Comparison of ENCODE assay signal across 18 cellular contexts in the genomic region with DNA sequence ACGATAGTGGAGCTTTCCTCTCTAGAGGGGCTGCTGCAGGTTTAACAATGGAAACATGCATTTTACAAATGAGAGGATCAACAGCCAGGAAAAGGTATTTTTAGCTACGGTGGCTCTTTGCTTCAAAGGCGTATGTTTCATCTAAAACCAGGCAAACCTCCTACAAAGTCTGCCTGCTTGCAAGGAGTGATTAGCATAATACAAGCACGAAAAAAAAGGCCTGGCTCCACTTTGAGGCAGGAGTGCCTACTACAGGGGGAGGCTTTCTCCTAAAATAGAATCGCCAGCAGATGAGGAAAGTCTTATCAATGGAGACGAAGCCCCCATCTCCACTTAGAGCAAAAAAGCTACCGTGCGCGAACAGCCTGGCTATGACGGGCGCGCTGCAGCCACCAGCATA. TPM values are rescaled to one million over a fixed set of nuclear protein-coding genes. Genes with fewer than 3 reads are reported as not detected.
DNase-seq lines count a peak whose midpoint lies in the region; ATAC-seq and TF ChIP-seq lines count a peak whose summit lies in the region.
"Had no signal": no experiment of that assay in that cellular context is flagged by ENCODE, and none has a peak within 500 bp of the region (broad histone marks: within the 10 kb centered on the region; RNA-seq: fewer than 3 reads in every experiment).

No MANE protein-coding gene starts in this region.

- peaks cover 4% of the 10 kb centered on the region for H3K27me3 Mint-ChIP-seq in brain
- no peaks in the 10 kb centered on the region for H3K27me3 Mint-ChIP-seq in stimulated activated naive B cell treated with anti-CD40 and anti-IgM and Interleukin-4, amounts not matched to agents 10 μg/mL and 1 μg/mL and 100 μg/mL, for 72 hours
- H3K27me3 Mint-ChIP-seq: activated naive CD8-positive, alpha-beta T cell treated with anti-CD3 and anti-CD28 coated beads for 36 hours had no signal

- ATAC-seq in stimulated activated naive B cell treated with anti-CD40 and anti-IgM and Interleukin-4, amounts not matched to agents 10 μg/mL and 1 μg/mL and 100 μg/mL, for 72 hours (replicated peaks): no peak
- no peak for ATAC-seq in GM18867 (IDR thresholded peaks at IDR 0.05; ENCODE audit: unreplicated experiment)
- ATAC-seq: natural killer cell had no signal

- H3K4me1 ChIP-seq in HAP-1: peaks cover 11% of the 10 kb centered on the region
- peaks cover 45% of the 10 kb centered on the region for H3K4me1 ChIP-seq in mesodermal cell (ENCODE audit: control insufficient read depth, insufficient read depth, low read length, poor library complexity, severe bottlenecking)

- TF ChIP-seq CTCF in brain (conservative IDR thresholded peaks at IDR 0.05): no peak

- DNase-seq in HAP-1 (ENCODE audit: low spot score in 2 of 2) (peak; percentile 54 to 68), COLO668 (lab: John Stamatoyannopoulos, UW; ENCODE audit: unreplicated experiment) (no peak), NCI-H82 (lab: John Stamatoyannopoulos, UW) (no peak)
- no peak for DNase-seq in stimulated activated naive B cell treated with anti-CD40 and anti-IgM and Interleukin-4, amounts not matched to agents 10 μg/mL and 1 μg/mL and 100 μg/mL, for 72 hours
- DNase-seq in activated CD4-positive, alpha-beta T cell treated with anti-CD3 and anti-CD28 coated beads for 1 hour: no peak
- DNase-seq: activated CD4-positive, CD25-positive, alpha-beta regulatory T cell; activated naive CD8-positive, alpha-beta T cell treated with anti-CD3 and anti-CD28 coated beads for 36 hours; mammary epithelial cell; natural killer cell; NCI-H1694 treated with DMSO at 0.1 percent for 48 hours; NCI-H2227 treated with DMSO at 0.1 percent for 48 hours; NCI-H774; testis had no signal

- peaks cover 0 to 3% (median 0%) of the 10 kb centered on the region in 5 experiments for H3K9me3 Mint-ChIP-seq in brain
- H3K9me3 Mint-ChIP-seq in stimulated activated naive B cell treated with anti-CD40 and anti-IgM and Interleukin-4, amounts not matched to agents 10 μg/mL and 1 μg/mL and 100 μg/mL, for 72 hours: no peaks in the 10 kb centered on the region
- H3K9me3 Mint-ChIP-seq: activated naive CD8-positive, alpha-beta T cell treated with anti-CD3 and anti-CD28 coated beads for 36 hours; natural killer cell; T-helper 2 cell treated with Interferon-gamma antibody and Interleukin-4, amounts not matched to agents 5 μg/mL and 100 μg/mL, for 36 hours had no signal

- H3K4me3 Mint-ChIP-seq in brain: peak overlapping the region; percentile 19 to 47 (median 44)
- no peak overlapping the region for H3K4me3 Mint-ChIP-seq in stimulated activated naive B cell treated with anti-CD40 and anti-IgM and Interleukin-4, amounts not matched to agents 10 μg/mL and 1 μg/mL and 100 μg/mL, for 72 hours
- H3K4me3 Mint-ChIP-seq: activated naive CD8-positive, alpha-beta T cell treated with anti-CD3 and anti-CD28 coated beads for 36 hours; natural killer cell; T-helper 2 cell treated with Interferon-gamma antibody and Interleukin-4, amounts not matched to agents 5 μg/mL and 100 μg/mL, for 36 hours had no signal

- 70 to 84% methylated on average over 11 to 12 of the region's 12 CpGs for WGBS in mesodermal cell (ENCODE audit: insufficient coverage in 2 of 2), 2 experiments

- in situ Hi-C loops in HAP-1 (cut with MboI; ENCODE audit: low sequenced_read_pairs): no loop called here

- peak overlapping the region; percentile 79 to 99 (median 98) for H3K27ac Mint-ChIP-seq in brain
- peak overlapping the region; percentile 20 for H3K27ac Mint-ChIP-seq in stimulated activated naive B cell treated with anti-CD40 and anti-IgM and Interleukin-4, amounts not matched to agents 10 μg/mL and 1 μg/mL and 100 μg/mL, for 72 hours
- H3K27ac Mint-ChIP-seq: activated naive CD8-positive, alpha-beta T cell treated with anti-CD3 and anti-CD28 coated beads for 36 hours; natural killer cell; T-helper 2 cell treated with Interferon-gamma antibody and Interleukin-4, amounts not matched to agents 5 μg/mL and 100 μg/mL, for 36 hours had no signal

- no peaks in the 10 kb centered on the region for H3K36me3 Mint-ChIP-seq in brain
- H3K36me3 Mint-ChIP-seq in stimulated activated naive B cell treated with anti-CD40 and anti-IgM and Interleukin-4, amounts not matched to agents 10 μg/mL and 1 μg/mL and 100 μg/mL, for 72 hours: peaks cover 32 to 37% of the 10 kb centered on the region in 2 donors
- H3K36me3 Mint-ChIP-seq: activated naive CD8-positive, alpha-beta T cell treated with anti-CD3 and anti-CD28 coated beads for 36 hours; natural killer cell had no signal

- H3K4me1 Mint-ChIP-seq in brain: peaks cover 91% of the 10 kb centered on the region
- H3K4me1 Mint-ChIP-seq in stimulated activated naive B cell treated with anti-CD40 and anti-IgM and Interleukin-4, amounts not matched to agents 10 μg/mL and 1 μg/mL and 100 μg/mL, for 72 hours: no peaks in the 10 kb centered on the region

- H3K27me3 ChIP-seq in HAP-1 (ENCODE audit: low read depth): no peaks in the 10 kb centered on the region
- H3K27me3 ChIP-seq: testis had no signal

- H3K27ac ChIP-seq in mesodermal cell (ENCODE audit: low read depth, low read length, severe bottlenecking): peak overlapping the region; percentile 19
- H3K27ac ChIP-seq: prostate gland, testis had no signal

- no peak overlapping the region for H3K4me3 ChIP-seq in HAP-1
- H3K4me3 ChIP-seq in mesodermal cell (ENCODE audit: extremely low read depth, insufficient read depth, low read length, poor library complexity, severe bottlenecking): no peak overlapping the region
- H3K4me3 ChIP-seq: prostate gland, testis had no signal

- H3K36me3 ChIP-seq in HAP-1 (replicated peaks) (no peaks in the 10 kb centered on the region; the same call in 1 of the 2 replicates), mesodermal cell (ENCODE audit: control insufficient read depth, insufficient read depth, low read length) (no peaks in the 10 kb centered on the region)
- H3K36me3 ChIP-seq: prostate gland had no signal

- no peaks in the 10 kb centered on the region for H3K9me3 ChIP-seq in HAP-1
- H3K9me3 ChIP-seq in mesodermal cell (ENCODE audit: control insufficient read depth, low read length): no peaks in the 10 kb centered on the region
- H3K9me3 ChIP-seq: prostate gland, testis had no signal

RNA-seq across cellular contexts. Expression of a gene that starts 27.1 kb away (rescaled TPM):
- 231 TPM for polyA plus RNA-seq in brain (ENCODE audit: insufficient read depth, low read depth, low replicate concordance)
- 57.6 TPM for polyA plus RNA-seq in mesodermal cell (2013, experiment 1 of 2)
- polyA plus RNA-seq in mesodermal cell (2013, experiment 2 of 2): 44.7 TPM

Comparison
In these comparisons a context has a peak if more than half of its experiments do, and no peak if none do; other contexts are left out.
1. DNase-seq: peak in HAP-1 (2 of 2); none in stimulated activated naive B cell treated with anti-CD40 and anti-IgM and Interleukin-4, amounts not matched to agents 10 μg/mL and 1 μg/mL and 100 μg/mL, for 72 hours (single experiment), COLO668 (single experiment), activated CD4-positive, alpha-beta T cell treated with anti-CD3 and anti-CD28 coated beads for 1 hour (single experiment) and NCI-H82 (single experiment).
2. H3K4me3 Mint-ChIP-seq: peak in brain (5 of 5); none in stimulated activated naive B cell treated with anti-CD40 and anti-IgM and Interleukin-4, amounts not matched to agents 10 μg/mL and 1 μg/mL and 100 μg/mL, for 72 hours (0 of 2).